28 cellular contexts compared by ENCODE assay signal in genomic region chr7:45598697-45599520, GRCh38. TPM values are rescaled to one million over a fixed set of nuclear protein-coding genes. Genes with fewer than 3 reads are reported as not detected.
DNase-seq lines count a peak whose midpoint lies in the region; ATAC-seq, FAIRE-seq and TF ChIP-seq lines count a peak whose summit lies in the region.
"Had no signal": no experiment of that assay in that cellular context is flagged by ENCODE, and none has a peak within 500 bp of the region (broad histone marks: within the 10 kb centered on the region; RNA-seq: fewer than 3 reads in every experiment).

No MANE protein-coding gene starts in this region.

- H3K23ac ChIP-seq in H9 (ENCODE audit: insufficient read length, low read depth, low read length): no peak overlapping the region

- H3K36me3 Mint-ChIP-seq in H9 (ENCODE audit: insufficient read depth in 1 of 3, low read depth in 3 of 3) (no peaks in the 10 kb centered on the region; a peak in 3 of 7 replicates), GM23338 (ENCODE audit: low read depth) (no peaks in the 10 kb centered on the region; the same call in 1 of the 3 replicates)
- H3K36me3 Mint-ChIP-seq in activated CD4-positive, alpha-beta memory T cell treated with anti-CD3 and anti-CD28 coated beads, Interleukin-2, amount 10 ng/mL, durations not matched to agents 7 days and 5 days (ENCODE audit: low read depth): no peaks in the 10 kb centered on the region
- H3K36me3 Mint-ChIP-seq: activated naive CD8-positive, alpha-beta T cell; CD4-positive, CD25-positive, alpha-beta regulatory T cell; immature natural killer cell; mesothelial cell of epicardium; naive B cell had no signal

- H3K4me3 ChIP-seq in kidney (ENCODE audit: low read length in 2 of 2) (no peak overlapping the region), spleen (no peak overlapping the region), GM23338 (no peak overlapping the region)
- H3K4me3 ChIP-seq: gastroesophageal sphincter, K562, left lung, PC-9 had no signal

- intact Hi-C loops in kidney (cut with DNase I) (no loop called here), spleen (cut with DNase I; ENCODE audit: low total_unique reads) (no loop called here)

- no peak overlapping the region for H2BK12ac ChIP-seq in H9 (ENCODE audit: insufficient read length, low read depth, low read length)

- H3K9me3 Mint-ChIP-seq in H9: 0 out of 5 replicates have a peak, but pooled peaks cover 0 to under 1% of the 10 kb centered on the region in 2 experiments
- H3K9me3 Mint-ChIP-seq in activated CD4-positive, alpha-beta memory T cell treated with anti-CD3 and anti-CD28 coated beads, Interleukin-2, amount 10 ng/mL, durations not matched to agents 7 days and 5 days: no peaks in the 10 kb centered on the region
- H3K9me3 Mint-ChIP-seq in GM23338: no peaks in the 10 kb centered on the region
- H3K9me3 Mint-ChIP-seq: CD4-positive, CD25-positive, alpha-beta regulatory T cell; dendritic cell treated with granulocyte-macrophage colony-stimulating factor and Interleukin-4, amounts not matched to agents 40 ng/mL and 50 ng/mL, for 4 days; immature natural killer cell; naive B cell had no signal

- H3K4me1 ChIP-seq in H9 (ENCODE audit: insufficient read depth, low read length): no peaks in the 10 kb centered on the region
- no peaks in the 10 kb centered on the region for H3K4me1 ChIP-seq in kidney (ENCODE audit: control insufficient read depth in 1 of 2, insufficient read depth in 1 of 2, low read depth in 1 of 2, low read length in 2 of 2)
- no peaks in the 10 kb centered on the region for H3K4me1 ChIP-seq in spleen
- no peaks in the 10 kb centered on the region for H3K4me1 ChIP-seq in GM23338 (ENCODE audit: insufficient read depth)
- H3K4me1 ChIP-seq: gastroesophageal sphincter, left lung had no signal

- no peak overlapping the region for H4K8ac ChIP-seq in H9 (replicated peaks; ENCODE audit: insufficient read length, low read depth, low read length)

- H3K27ac Mint-ChIP-seq in H9: peak overlapping the region in 1 of 3 experiments; percentile 36; a peak in 1 of 7 replicates
- no peak overlapping the region for H3K27ac Mint-ChIP-seq in activated CD4-positive, alpha-beta memory T cell treated with anti-CD3 and anti-CD28 coated beads, Interleukin-2, amount 10 ng/mL, durations not matched to agents 7 days and 5 days
- H3K27ac Mint-ChIP-seq in GM23338: no peak overlapping the region
- H3K27ac Mint-ChIP-seq: activated CD4-positive, alpha-beta T cell treated with anti-CD3 and anti-CD28 coated beads for 36 hours; activated naive CD8-positive, alpha-beta T cell; CD4-positive, CD25-positive, alpha-beta regulatory T cell; dendritic cell treated with granulocyte-macrophage colony-stimulating factor and Interleukin-4, amounts not matched to agents 40 ng/mL and 50 ng/mL, for 4 days; immature natural killer cell; mesothelial cell of epicardium; naive B cell had no signal

- DNase-seq in H9 (peak; percentile 20), kidney (peak; percentile 49), spleen (peak; percentile 71), NCI-H2029 (lab: John Stamatoyannopoulos, UW) (no peak), GM23338 (ENCODE audit: low spot score) (no peak)
- peak; percentile 11 for DNase-seq in activated CD4-positive, alpha-beta memory T cell treated with anti-CD3 and anti-CD28 coated beads, Interleukin-2, amount 10 ng/mL, durations not matched to agents 7 days and 5 days
- DNase-seq: activated CD4-positive, alpha-beta T cell treated with anti-CD3 and anti-CD28 coated beads for 36 hours; anterior cingulate cortex; CD4-positive, CD25-positive, alpha-beta regulatory T cell; HCEC 1CT; hippocampal formation; immature natural killer cell; naive B cell; NCI-H1105 treated with DMSO at 0.1 percent for 48 hours; NCI-H1930; NCI-H2227 treated with DMSO at 0.1 percent for 48 hours; NCI-H526 treated with DMSO at 0.1 percent for 48 hours; PC-9; SHP77; small intestine; trophoblast cell had no signal

- TF ChIP-seq CTCF in H9 (conservative IDR thresholded peaks at IDR 0.05) (no peak), kidney (IDR thresholded peaks at IDR 0.05; ENCODE audit: borderline replicate concordance, extremely low read depth, insufficient read depth) (no peak), spleen (IDR thresholded peaks at IDR 0.05 in 8 of 11, conservative IDR thresholded peaks at IDR 0.05 in 3 of 11) (no peak), GM23338 (conservative IDR thresholded peaks at IDR 0.05; ENCODE audit: low read depth in 2 of 2) (no peak)

- H3K9me3 ChIP-seq in H9 (ENCODE audit: control insufficient read depth, low read depth, low read length) (no peaks in the 10 kb centered on the region), kidney (ENCODE audit: control insufficient read depth in 1 of 2, low read length in 2 of 2) (no peaks in the 10 kb centered on the region), spleen (no peaks in the 10 kb centered on the region)
- H3K9me3 ChIP-seq: gastroesophageal sphincter, left lung had no signal

- no peak overlapping the region for H3K4ac ChIP-seq in H9 (ENCODE audit: low read depth, low read length)

- H2AFZ ChIP-seq in H9 (ENCODE audit: low read length): no peak overlapping the region
- H2AFZ ChIP-seq in GM23338: no peak overlapping the region
- H2AFZ ChIP-seq: PC-9 had no signal

- no peak overlapping the region for H2BK15ac ChIP-seq in H9 (ENCODE audit: low read depth, low read length)

- H3K56ac ChIP-seq in H9 (ENCODE audit: insufficient read length, low read depth, low read length): no peak overlapping the region

- TF ChIP-seq POLR2A in spleen (IDR thresholded peaks at IDR 0.05): no peak

- H3K18ac ChIP-seq in H9 (ENCODE audit: insufficient read length, low read depth, low read length): no peak overlapping the region

- H2BK5ac ChIP-seq in H9 (ENCODE audit: insufficient read length, low read length): no peak overlapping the region

- H3K9me2 ChIP-seq in GM23338 (ENCODE audit: insufficient read depth): no peaks in the 10 kb centered on the region

- H3K79me1 ChIP-seq in H9 (ENCODE audit: insufficient read depth, low read depth, low read length, poor library complexity, severe bottlenecking): no peaks in the 10 kb centered on the region

- H3K4me2 ChIP-seq in H9 (ENCODE audit: insufficient read depth, insufficient read length, low read length) (no peak overlapping the region), GM23338 (no peak overlapping the region)
- H3K4me2 ChIP-seq: PC-9 had no signal

- H4K5ac ChIP-seq in H9 (ENCODE audit: insufficient read length, low read depth, low read length): no peak overlapping the region

- H4K20me1 ChIP-seq in H9 (ENCODE audit: control insufficient read depth, insufficient read depth, insufficient read length) (no peaks in the 10 kb centered on the region), GM23338 (replicated peaks; ENCODE audit: insufficient read depth) (no peaks in the 10 kb centered on the region)

- WGBS in H9 (ENCODE audit: extremely low coverage, insufficient read length, low lambda C conversion rate): no CpG with 5 or more reads among the region's 20 CpGs
- WGBS in spleen, 5 donors: 86 to 92% (median 89%) methylated on average over 20 of the region's 20 CpGs

- no peaks in the 10 kb centered on the region for H3F3A ChIP-seq in GM23338 (replicated peaks; ENCODE audit: low read depth)

- no peak overlapping the region for H2AK5ac ChIP-seq in H9 (ENCODE audit: insufficient read length, low read length)

- H3K27me3 ChIP-seq in H9 (ENCODE audit: insufficient read depth, low read length) (no peaks in the 10 kb centered on the region), spleen (replicated peaks in 1 of 7) (no peaks in the 10 kb centered on the region), GM23338 (ENCODE audit: insufficient read depth) (no peaks in the 10 kb centered on the region)
- H3K27me3 ChIP-seq: gastroesophageal sphincter, left lung had no signal

- H3K14ac ChIP-seq in H9 (ENCODE audit: insufficient read depth, low read length): no peak overlapping the region; the same call in 1 of the 2 replicates

- CTCF ChIA-PET in activated CD4-positive, alpha-beta memory T cell treated with anti-CD3 and anti-CD28 coated beads, Interleukin-2, amount 10 ng/mL, durations not matched to agents 7 days and 5 days (lab: Charles Lee): no interaction called here

- H3K79me2 ChIP-seq in H9 (ENCODE audit: insufficient read depth, low read length): no peaks in the 10 kb centered on the region; the same call in 1 of the 2 replicates
- H3K79me2 ChIP-seq in GM23338 (replicated peaks; ENCODE audit: insufficient read depth): peaks cover under 1% of the 10 kb centered on the region; the same call in 1 of the 2 replicates

- H3K4me1 Mint-ChIP-seq in H9 (peaks cover 22 to 30% of the 10 kb centered on the region in 2 experiments), GM23338 (peaks cover 31% of the 10 kb centered on the region)
- no peaks in the 10 kb centered on the region for H3K4me1 Mint-ChIP-seq in activated CD4-positive, alpha-beta memory T cell treated with anti-CD3 and anti-CD28 coated beads, Interleukin-2, amount 10 ng/mL, durations not matched to agents 7 days and 5 days
- H3K4me1 Mint-ChIP-seq: activated CD4-positive, alpha-beta T cell treated with anti-CD3 and anti-CD28 coated beads for 36 hours; CD4-positive, CD25-positive, alpha-beta regulatory T cell; immature natural killer cell; mesothelial cell of epicardium; naive B cell had no signal

- H3T11ph ChIP-seq in H9 (ENCODE audit: low read length): no peak overlapping the region

- H2BK120ac ChIP-seq in H9 (ENCODE audit: low read depth, low read length, poor library complexity, severe bottlenecking): no peak overlapping the region

- POLR2A ChIA-PET in activated CD4-positive, alpha-beta memory T cell treated with anti-CD3 and anti-CD28 coated beads, Interleukin-2, amount 10 ng/mL, durations not matched to agents 7 days and 5 days (lab: Charles Lee): no interaction called here

- H3K9ac ChIP-seq in H9 (ENCODE audit: extremely low read depth, insufficient read length, low read length) (no peak overlapping the region), kidney (ENCODE audit: low read length in 2 of 2) (no peak overlapping the region)

- ATAC-seq in HG03342 (IDR thresholded peaks at IDR 0.05; ENCODE audit: unreplicated experiment) (no peak), GM23338 (no peak)
- ATAC-seq: activated CD4-positive, alpha-beta T cell treated with anti-CD3 and anti-CD28 coated beads for 36 hours; gastroesophageal sphincter; K562; left lung had no signal

- H3K4me3 Mint-ChIP-seq in H9 (no peak overlapping the region), GM23338 (no peak overlapping the region)
- no peak overlapping the region for H3K4me3 Mint-ChIP-seq in activated CD4-positive, alpha-beta memory T cell treated with anti-CD3 and anti-CD28 coated beads, Interleukin-2, amount 10 ng/mL, durations not matched to agents 7 days and 5 days
- H3K4me3 Mint-ChIP-seq: activated CD4-positive, alpha-beta T cell treated with anti-CD3 and anti-CD28 coated beads for 36 hours; activated naive CD8-positive, alpha-beta T cell; CD4-positive, CD25-positive, alpha-beta regulatory T cell; dendritic cell treated with granulocyte-macrophage colony-stimulating factor and Interleukin-4, amounts not matched to agents 40 ng/mL and 50 ng/mL, for 4 days; immature natural killer cell; mesothelial cell of epicardium; naive B cell had no signal

- H3K27me3 Mint-ChIP-seq in H9 (ENCODE audit: low read depth) (no peaks in the 10 kb centered on the region; the same call in 1 of the 2 replicates), GM23338 (ENCODE audit: insufficient read depth, low read depth, poor library complexity) (peaks cover 2% of the 10 kb centered on the region)
- H3K27me3 Mint-ChIP-seq in activated CD4-positive, alpha-beta memory T cell treated with anti-CD3 and anti-CD28 coated beads, Interleukin-2, amount 10 ng/mL, durations not matched to agents 7 days and 5 days: no peaks in the 10 kb centered on the region
- H3K27me3 Mint-ChIP-seq: activated CD4-positive, alpha-beta T cell treated with anti-CD3 and anti-CD28 coated beads for 36 hours; activated naive CD8-positive, alpha-beta T cell; CD4-positive, CD25-positive, alpha-beta regulatory T cell; dendritic cell treated with granulocyte-macrophage colony-stimulating factor and Interleukin-4, amounts not matched to agents 40 ng/mL and 50 ng/mL, for 4 days had no signal

- H3K23me2 ChIP-seq in H9 (ENCODE audit: insufficient read length, low read depth, low read length, poor library complexity, severe bottlenecking): no peaks in the 10 kb centered on the region

- H3K27ac ChIP-seq in H9 (ENCODE audit: insufficient read length, low read depth, low read length) (no peak overlapping the region), kidney (ENCODE audit: low read depth in 2 of 2, low read length in 2 of 2) (no peak overlapping the region), spleen (no peak overlapping the region), GM23338 (ENCODE audit: low read depth) (no peak overlapping the region)
- H3K27ac ChIP-seq: gastroesophageal sphincter, left lung, PC-9 had no signal

- H4K91ac ChIP-seq in H9 (ENCODE audit: insufficient read length, low read depth, low read length): no peak overlapping the region

- no peak overlapping the region for H2BK20ac ChIP-seq in H9 (ENCODE audit: low read depth, low read length, poor library complexity, severe bottlenecking)

- FAIRE-seq in kidney (lab: Jason Lieb, UNC): no peak
- FAIRE-seq: K562, small intestine had no signal

- H3K36me3 ChIP-seq in kidney (ENCODE audit: control insufficient read depth in 1 of 2, insufficient read depth in 2 of 2, low read length in 2 of 2) (no peaks in the 10 kb centered on the region), spleen (no peaks in the 10 kb centered on the region), GM23338 (ENCODE audit: insufficient read depth) (no peaks in the 10 kb centered on the region)
- H3K36me3 ChIP-seq: left lung had no signal

RNA-seq across cellular contexts. Expression of gene ADCY1, which starts 24.7 kb away (rescaled TPM):
- total RNA-seq in H9 (2021): 18.7 and 21.6 TPM in 2 replicates
- 1 to 10 TPM; 3.9 to 4.3 TPM for total RNA-seq in activated CD4-positive, alpha-beta memory T cell treated with anti-CD3 and anti-CD28 coated beads, Interleukin-2, amount 10 ng/mL, durations not matched to agents 7 days and 5 days
- total RNA-seq in kidney: 3.7 TPM
- polyA plus RNA-seq in kidney (ENCODE audit: insufficient read depth, low read depth, low replicate concordance): 2.9 TPM
- 1 to 10 TPM in 5 of 7 donors, under 1 TPM in 2; 0.72 to 6.6 (median 3.1) TPM for total RNA-seq in spleen
- polyA plus RNA-seq in spleen: under 1 TPM; 0.05 to 0.38 (median 0.17) TPM
- 14.6 and 18.7 TPM in 2 replicates for total RNA-seq in GM23338 (2014; rRNA removed; shearing (Covaris generic))
- 2.3 and 2.4 TPM in 2 replicates for polyA plus RNA-seq in GM23338 (2016; fragmentation: Nextera tagmentation; extraction: Ambion mirVana)
- total RNA-seq: CD4-positive, CD25-positive, alpha-beta regulatory T cell; PC-9 had no signal
- polyA plus RNA-seq: CD4-positive, CD25-positive, alpha-beta regulatory T cell; immature natural killer cell had no signal

Comparison
In these comparisons a context has a peak if more than half of its experiments do, and no peak if none do; other contexts are left out.
1. DNase-seq: peak in H9 (single experiment), activated CD4-positive, alpha-beta memory T cell treated with anti-CD3 and anti-CD28 coated beads, Interleukin-2, amount 10 ng/mL, durations not matched to agents 7 days and 5 days (single experiment), kidney (single experiment) and spleen (single experiment); none in NCI-H2029 (single experiment) and GM23338 (single experiment).